ENCODE assay signal across 17 cellular contexts in the genomic region with DNA sequence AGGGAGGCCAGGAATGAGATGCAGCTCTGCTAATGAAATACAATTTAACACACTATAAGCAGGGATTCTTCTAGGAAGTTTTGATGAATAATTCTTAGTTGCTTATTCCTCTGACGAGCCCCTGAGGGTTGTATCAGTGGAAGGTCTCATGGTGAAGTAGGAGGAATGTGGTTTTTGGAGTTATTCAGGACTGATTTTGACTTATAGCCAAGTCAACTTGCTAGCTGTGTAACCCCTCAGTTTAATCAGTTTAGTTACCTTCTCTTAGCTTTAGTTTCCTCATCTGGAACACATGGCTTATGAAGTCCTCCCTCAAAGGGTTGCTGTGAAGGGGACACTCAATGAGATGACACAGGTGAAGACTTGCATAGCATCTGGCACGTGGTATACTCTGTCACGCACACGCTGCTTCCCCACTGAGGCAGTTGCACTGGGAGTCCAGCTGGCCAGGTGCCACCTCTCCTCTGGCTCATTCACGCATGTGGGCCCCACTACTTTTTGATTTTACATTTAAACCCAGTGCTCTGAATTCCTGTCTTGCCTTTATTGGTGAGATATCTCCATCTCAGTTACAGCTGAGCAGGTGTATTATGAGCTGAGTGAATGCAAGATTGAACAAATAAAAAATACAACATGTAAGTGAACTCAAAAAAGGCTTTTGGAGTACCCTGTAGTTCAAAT.
DNase-seq lines count a peak whose midpoint lies in the region; TF ChIP-seq lines count a peak whose summit lies in the region.
"Had no signal": no experiment of that assay in that cellular context is flagged by ENCODE, and none has a peak within 500 bp of the region (broad histone marks: within the 10 kb centered on the region; RNA-seq: fewer than 3 reads in every experiment).

No MANE protein-coding gene starts in this region.

- H3K4me2 ChIP-seq in mammary epithelial cell (ENCODE audit: insufficient read depth, low read depth, low read length), result no peak overlapping the region
- peak overlapping the region; percentile 67 for H3K4me2 ChIP-seq in smooth muscle cell
- no peak overlapping the region for H3K4me2 ChIP-seq in H9 (ENCODE audit: insufficient read depth, insufficient read length, low read length)

- H2BK5ac ChIP-seq in H9 (ENCODE audit: insufficient read length, low read length), result no peak overlapping the region

- no peak overlapping the region for H3T11ph ChIP-seq in H9 (ENCODE audit: low read length)

- no peaks in the 10 kb centered on the region for H3K9me3 ChIP-seq in mammary epithelial cell (replicated peaks; ENCODE audit: insufficient read depth, low read length)
- H3K9me3 ChIP-seq in breast epithelium, result no peaks in the 10 kb centered on the region
- H3K9me3 ChIP-seq in WERI-Rb-1 (ENCODE audit: severe bottlenecking), result no peaks in the 10 kb centered on the region
- no peaks in the 10 kb centered on the region for H3K9me3 ChIP-seq in smooth muscle cell (replicated peaks; ENCODE audit: low read depth)
- H3K9me3 ChIP-seq in H9 (ENCODE audit: control insufficient read depth, low read depth, low read length), result no peaks in the 10 kb centered on the region
- H3K9me3 ChIP-seq: body of pancreas, esophagus muscularis mucosa had no signal

- H3K9me3 Mint-ChIP-seq in H9, result peaks cover 0 to 3% of the 10 kb centered on the region in 2 experiments; a peak in 1 of 5 replicates
- H3K9me3 Mint-ChIP-seq: activated naive CD4-positive, alpha-beta T cell treated with anti-CD3 and anti-CD28 coated beads, Interleukin-2, amount 50 U/mL, for 24 hours; CD8-positive, alpha-beta T cell had no signal

- H2BK12ac ChIP-seq in H9 (ENCODE audit: insufficient read length, low read depth, low read length), result no peak overlapping the region

- no peak overlapping the region for H2BK15ac ChIP-seq in H9 (ENCODE audit: low read depth, low read length)

- BruUV-seq in mammary epithelial cell (replicated peaks; lab: Mats Ljungman, UMichigan), result no TSS peak

- no peak for TF ChIP-seq POLR2A in breast epithelium (IDR thresholded peaks at IDR 0.05)

- H3K79me2 ChIP-seq in mammary epithelial cell (ENCODE audit: insufficient read depth, low read length), result no peaks in the 10 kb centered on the region
- no peaks in the 10 kb centered on the region for H3K79me2 ChIP-seq in smooth muscle cell (ENCODE audit: low read depth)
- H3K79me2 ChIP-seq in H9 (ENCODE audit: insufficient read depth, low read length), result no peaks in the 10 kb centered on the region

- no peaks in the 10 kb centered on the region for H3K36me3 Mint-ChIP-seq in H9 (ENCODE audit: insufficient read depth in 1 of 3, low read depth in 3 of 3)
- H3K36me3 Mint-ChIP-seq: activated naive CD4-positive, alpha-beta T cell treated with anti-CD3 and anti-CD28 coated beads, Interleukin-2, amount 50 U/mL, for 24 hours; CD8-positive, alpha-beta T cell had no signal

- H3K4ac ChIP-seq in H9 (ENCODE audit: low read depth, low read length), result no peak overlapping the region

- H3K27me3 ChIP-seq in mammary epithelial cell (ENCODE audit: insufficient read depth, low read length), result no peaks in the 10 kb centered on the region
- H3K27me3 ChIP-seq in breast epithelium, result no peaks in the 10 kb centered on the region
- H3K27me3 ChIP-seq in WERI-Rb-1 (ENCODE audit: insufficient read depth, low read depth, severe bottlenecking), result no peaks in the 10 kb centered on the region
- H3K27me3 ChIP-seq in smooth muscle cell (ENCODE audit: low read depth), result no peaks in the 10 kb centered on the region
- H3K27me3 ChIP-seq in H9 (ENCODE audit: insufficient read depth, low read length), result no peaks in the 10 kb centered on the region
- H3K27me3 ChIP-seq: body of pancreas, esophagus muscularis mucosa had no signal

- TF ChIP-seq CTCF in mammary epithelial cell (conservative IDR thresholded peaks at IDR 0.05 in 1 of 2, IDR thresholded peaks at IDR 0.05 in 1 of 2; ENCODE audit: extremely low read depth in 1 of 2, insufficient read depth in 1 of 2, low read depth in 1 of 2, low read length in 2 of 2), result no peak
- TF ChIP-seq CTCF in breast epithelium (IDR thresholded peaks at IDR 0.05), result no peak
- no peak for TF ChIP-seq CTCF in WERI-Rb-1 (IDR thresholded peaks at IDR 0.05; ENCODE audit: low read depth, low read length)
- no peak for TF ChIP-seq CTCF in smooth muscle cell (IDR thresholded peaks at IDR 0.05; ENCODE audit: borderline replicate concordance, insufficient read depth, poor library complexity, severe bottlenecking)
- no peak for TF ChIP-seq CTCF in H9 (conservative IDR thresholded peaks at IDR 0.05)

- H3K27ac Mint-ChIP-seq in H9, result no peak overlapping the region
- H3K27ac Mint-ChIP-seq: activated naive CD4-positive, alpha-beta T cell treated with anti-CD3 and anti-CD28 coated beads, Interleukin-2, amount 50 U/mL, for 24 hours; CD8-positive, alpha-beta T cell had no signal

- H3K79me1 ChIP-seq in H9 (ENCODE audit: insufficient read depth, low read depth, low read length, poor library complexity, severe bottlenecking), result no peaks in the 10 kb centered on the region

- H3K27ac ChIP-seq in mammary epithelial cell (ENCODE audit: insufficient read depth, low read depth, low read length) (peak overlapping the region; percentile 11), breast epithelium (no peak overlapping the region), WERI-Rb-1 (peak overlapping the region; percentile 8), smooth muscle cell (ENCODE audit: low read depth) (peak overlapping the region; percentile 90), H9 (ENCODE audit: insufficient read length, low read depth, low read length) (no peak overlapping the region)
- H3K27ac ChIP-seq: body of pancreas, esophagus muscularis mucosa had no signal

- H3K4me3 ChIP-seq in mammary epithelial cell (replicated peaks in 1 of 3; ENCODE audit: insufficient read depth in 1 of 3, low read depth in 2 of 3, low read length in 3 of 3) (no peak overlapping the region), breast epithelium (no peak overlapping the region), WERI-Rb-1 (ENCODE audit: low read depth, low read length) (no peak overlapping the region), smooth muscle cell (no peak overlapping the region)
- H3K4me3 ChIP-seq: body of pancreas, esophagus muscularis mucosa had no signal

- no peak overlapping the region for H2BK20ac ChIP-seq in H9 (ENCODE audit: low read depth, low read length, poor library complexity, severe bottlenecking)

- peaks cover 8% of the 10 kb centered on the region in 2 experiments for H3K4me1 Mint-ChIP-seq in H9
- H3K4me1 Mint-ChIP-seq: activated naive CD4-positive, alpha-beta T cell treated with anti-CD3 and anti-CD28 coated beads, Interleukin-2, amount 50 U/mL, for 24 hours had no signal

- DNase-seq in mammary epithelial cell, result peak; percentile 33
- no peak for DNase-seq in breast epithelium (ENCODE audit: low spot score in 2 of 2)
- DNase-seq in NCI-H2029 treated with DMSO at 0.1 percent for 48 hours (lab: John Stamatoyannopoulos, UW), result peak; percentile 57
- DNase-seq in WERI-Rb-1, result no peak
- DNase-seq in smooth muscle cell (lab: John Stamatoyannopoulos, UW; ENCODE audit: unreplicated experiment), result no peak
- DNase-seq in ureter (ENCODE audit: low spot score), result no peak
- DNase-seq in GM03348 (ENCODE audit: low spot score), result no peak
- no peak for DNase-seq in H9
- DNase-seq: activated CD4-positive, alpha-beta T cell treated with anti-CD3 and anti-CD28 coated beads, Interleukin-2, amount 50 U/mL, for 48 hours; activated T-cell treated with anti-CD3 and anti-CD28 coated beads, Interleukin-2, amount 50 U/mL, for 1 hour; body of pancreas; CD8-positive, alpha-beta T cell; head of caudate nucleus; MV-4-11; NCI-H526 had no signal

- H3K27me3 Mint-ChIP-seq in H9 (ENCODE audit: low read depth), result no peaks in the 10 kb centered on the region

- H2AK5ac ChIP-seq in H9 (ENCODE audit: insufficient read length, low read length), result no peak overlapping the region

- H3F3A ChIP-seq in smooth muscle cell (ENCODE audit: low read depth), result peaks cover 17% of the 10 kb centered on the region

- 65% methylated on average over 5 of the region's 5 CpGs for WGBS in mammary epithelial cell (ENCODE audit: low coverage, missing lambda C conversion rate)
- WGBS in smooth muscle cell (ENCODE audit: low lambda C conversion rate), result 70% methylated on average over 5 of the region's 5 CpGs
- no CpG with 5 or more reads among the region's 5 CpGs for WGBS in H9 (ENCODE audit: extremely low coverage, insufficient read length, low lambda C conversion rate)

- H3K14ac ChIP-seq in H9 (ENCODE audit: insufficient read depth, low read length), result no peak overlapping the region

- H3K56ac ChIP-seq in H9 (ENCODE audit: insufficient read length, low read depth, low read length), result no peak overlapping the region

- H4K8ac ChIP-seq in H9 (replicated peaks; ENCODE audit: insufficient read length, low read depth, low read length), result no peak overlapping the region

- H4K5ac ChIP-seq in H9 (ENCODE audit: insufficient read length, low read depth, low read length), result no peak overlapping the region

- H2AFZ ChIP-seq in mammary epithelial cell (ENCODE audit: low read depth, low read length) (no peak overlapping the region), smooth muscle cell (ENCODE audit: low read depth) (no peak overlapping the region), H9 (ENCODE audit: low read length) (no peak overlapping the region)

- H3K23ac ChIP-seq in H9 (ENCODE audit: insufficient read length, low read depth, low read length), result no peak overlapping the region

- intact Hi-C loops in mammary epithelial cell (cut with micrococcal nuclease) (no loop called here), breast epithelium (cut with DNase I; ENCODE audit: low total_unique reads) (no loop called here)

- CTCF ChIA-PET in mammary epithelial cell (lab: Charles Lee; ENCODE audit: low non-redundant PET), result no interaction called here

- H3K18ac ChIP-seq in H9 (ENCODE audit: insufficient read length, low read depth, low read length), result no peak overlapping the region

- no peaks in the 10 kb centered on the region for H3K23me2 ChIP-seq in H9 (ENCODE audit: insufficient read length, low read depth, low read length, poor library complexity, severe bottlenecking)

- no peak overlapping the region for H4K91ac ChIP-seq in H9 (ENCODE audit: insufficient read length, low read depth, low read length)

- H4K20me1 ChIP-seq in mammary epithelial cell (ENCODE audit: insufficient read depth, low read length), result no peaks in the 10 kb centered on the region
- H4K20me1 ChIP-seq in smooth muscle cell (ENCODE audit: low read depth), result no peaks in the 10 kb centered on the region
- H4K20me1 ChIP-seq in H9 (ENCODE audit: control insufficient read depth, insufficient read depth, insufficient read length), result no peaks in the 10 kb centered on the region

- H3K36me3 ChIP-seq in mammary epithelial cell (ENCODE audit: insufficient read depth, low read length) (no peaks in the 10 kb centered on the region), breast epithelium (no peaks in the 10 kb centered on the region), WERI-Rb-1 (no peaks in the 10 kb centered on the region), smooth muscle cell (ENCODE audit: low read depth) (no peaks in the 10 kb centered on the region)
- H3K36me3 ChIP-seq: esophagus muscularis mucosa had no signal

- dilution Hi-C loops in mammary epithelial cell (cut with HindIII; ENCODE audit: low sequenced_read_pairs), result no loop called here

- H3K9ac ChIP-seq in mammary epithelial cell (ENCODE audit: insufficient read depth, low read length) (no peak overlapping the region), smooth muscle cell (ENCODE audit: low read depth) (peak overlapping the region; percentile 17), H9 (ENCODE audit: extremely low read depth, insufficient read length, low read length) (no peak overlapping the region)

- H3K4me3 Mint-ChIP-seq in H9, result no peak overlapping the region
- H3K4me3 Mint-ChIP-seq: activated naive CD4-positive, alpha-beta T cell treated with anti-CD3 and anti-CD28 coated beads, Interleukin-2, amount 50 U/mL, for 24 hours; CD8-positive, alpha-beta T cell had no signal

- peaks cover 45% of the 10 kb centered on the region for H3K4me1 ChIP-seq in mammary epithelial cell (ENCODE audit: insufficient read depth, low read length)
- H3K4me1 ChIP-seq in breast epithelium, result no peaks in the 10 kb centered on the region
- H3K4me1 ChIP-seq in smooth muscle cell (ENCODE audit: low read depth), result no peaks in the 10 kb centered on the region
- no peaks in the 10 kb centered on the region for H3K4me1 ChIP-seq in H9 (ENCODE audit: insufficient read depth, low read length)
- H3K4me1 ChIP-seq: body of pancreas had no signal

- in situ Hi-C loops in mammary epithelial cell (cut with MboI; ENCODE audit: low sequenced_read_pairs in 2 of 2), result loop anchor here in 1 of 2 donors (25.0 kb wide), 1 partner anchor 596 kb away; a partner anchor contains a TSS

- H2BK120ac ChIP-seq in H9 (ENCODE audit: low read depth, low read length, poor library complexity, severe bottlenecking), result no peak overlapping the region

Comparison
In these comparisons a context has a peak if more than half of its experiments do, and no peak if none do; other contexts are left out.
1. DNase-seq: peak in mammary epithelial cell (single experiment) and NCI-H2029 treated with DMSO at 0.1 percent for 48 hours (single experiment); none in breast epithelium (0 of 2), WERI-Rb-1 (single experiment), smooth muscle cell (single experiment), ureter (single experiment), GM03348 (single experiment) and H9 (single experiment).
2. H3K27ac ChIP-seq: peak in mammary epithelial cell (single experiment), WERI-Rb-1 (single experiment) and smooth muscle cell (single experiment); none in breast epithelium (0 of 2) and H9 (single experiment).